8 cellular contexts compared by ENCODE assay signal in genomic region chr19:10960314-10961072, GRCh38. TPM values are rescaled to one million over a fixed set of nuclear protein-coding genes. Genes with fewer than 3 reads are reported as not detected.
DNase-seq lines count a peak whose midpoint lies in the region; ATAC-seq and TF ChIP-seq lines count a peak whose summit lies in the region.

TSS of gene SMARCA4 (plus strand) at chr19:10961030. CDS start at chr19:10984152, 23,122 bp downstream.

- no peaks in the 10 kb centered on the region for H3K9me3 ChIP-seq in prostate gland

- DNase-seq in NCI-H187 treated with DMSO at 0.1 percent for 48 hours (lab: John Stamatoyannopoulos, UW): peak; percentile 20
- peak; percentile 97 to 99 (median 98) for DNase-seq in T-helper 2 cell
- DNase-seq in left ventricle myocardium superior: peak; percentile 100
- DNase-seq in prostate gland (ENCODE audit: low spot score): peak; percentile 96
- DNase-seq in ureter (ENCODE audit: low spot score): peak; percentile 96

- peak within 1 kb of the TSS; percentile 83 to 97 for H3K4me3 ChIP-seq in prostate gland

- H3K27me3 ChIP-seq in prostate gland (replicated peaks; ENCODE audit: insufficient read depth): no peaks in the 10 kb centered on the region

- H3K4me1 ChIP-seq in prostate gland (replicated peaks): peaks cover 4% of the 10 kb centered on the region

- ATAC-seq in HG02938 (IDR thresholded peaks at IDR 0.05; ENCODE audit: unreplicated experiment) (peak; percentile 62), left ventricle myocardium superior (peak; percentile 97)

- no peaks in the 10 kb centered on the region for H3K36me3 ChIP-seq in prostate gland

- intact Hi-C loops in left ventricle myocardium superior (cut with micrococcal nuclease): no loop called here
- intact Hi-C loops in prostate gland (cut with DNase I): no loop called here

- TF ChIP-seq POLR2A in GM15510 (IDR thresholded peaks at IDR 0.05; ENCODE audit: borderline replicate concordance, extremely low read depth, insufficient read length): peak; percentile 95
- peak; percentile 90 for TF ChIP-seq POLR2A in prostate gland (IDR thresholded peaks at IDR 0.05)

- WGBS in prostate gland: under 1% methylated on average over 49 of the region's 100 CpGs

- peak in 1 of 4 experiments; percentile 22 for TF ChIP-seq CTCF in prostate gland (IDR thresholded peaks at IDR 0.05)

- H3K27ac ChIP-seq in angular gyrus (ENCODE audit: low read depth, low read length) (peak within 1 kb of the TSS; percentile 90), prostate gland (peak within 1 kb of the TSS; percentile 94 to 97)

RNA-seq across cellular contexts. Expression of gene SMARCA4, which starts in this region (rescaled TPM):
- total RNA-seq in left ventricle myocardium superior (41.6 TPM), prostate gland (100 to 1,000 TPM in 1 of 2 donors, 10 to 100 TPM in 1; 98.5 to 152 TPM), ureter (140 TPM)

Comparison
In these comparisons a context has a peak if more than half of its experiments do, and no peak if none do; other contexts are left out.
1. Peak in every context shown above with its lines: DNase-seq, ATAC-seq, H3K4me3 ChIP-seq and H3K27ac ChIP-seq.
2. DNase-seq: peak in every context shown above with its lines; median percentile 100 in left ventricle myocardium superior; 98 in T-helper 2 cell; 96 in prostate gland; 96 in ureter; 20 in NCI-H187 treated with DMSO at 0.1 percent for 48 hours.